Comparison of ENCODE assay signal across 19 cellular contexts in genomic region chr2:118714115-118714514, GRCh38.
DNase-seq lines count a peak whose midpoint lies in the region; ATAC-seq, FAIRE-seq and TF ChIP-seq lines count a peak whose summit lies in the region.
"Had no signal": no experiment of that assay in that cellular context is flagged by ENCODE, and none has a peak within 500 bp of the region (broad histone marks: within the 10 kb centered on the region; RNA-seq: fewer than 3 reads in every experiment).

No MANE protein-coding gene starts in this region.

- H3F3A ChIP-seq in GM23248 (ENCODE audit: insufficient read depth) = no peaks in the 10 kb centered on the region

- H4K20me1 ChIP-seq in GM12878 (ENCODE audit: control insufficient read depth, insufficient read depth) (no peaks in the 10 kb centered on the region), GM23248 (ENCODE audit: insufficient read depth) (no peaks in the 10 kb centered on the region)
- H4K20me1 ChIP-seq: BLaER1 had no signal

- RAD21 ChIA-PET in GM12878 (lab: Charles Lee; ENCODE audit: unreplicated experiment) = no interaction called here

- H3K36me3 ChIP-seq in H7 (replicated peaks; ENCODE audit: control insufficient read depth, insufficient read depth, low read length) = no peaks in the 10 kb centered on the region
- no peaks in the 10 kb centered on the region for H3K36me3 ChIP-seq in GM12878 (ENCODE audit: control insufficient read depth in 2 of 2, insufficient read depth in 2 of 2, low read length in 1 of 2)
- no peaks in the 10 kb centered on the region for H3K36me3 ChIP-seq in GM23248 (ENCODE audit: low read depth)
- H3K36me3 ChIP-seq: BLaER1 had no signal

- H3K27ac ChIP-seq in A549 (no peak overlapping the region), GM12878 (ENCODE audit: control insufficient read depth, insufficient read depth) (no peak overlapping the region), GM23248 (no peak overlapping the region)
- H3K27ac ChIP-seq: BLaER1, C4-2B had no signal

- H3K4me1 ChIP-seq in A549 = no peaks in the 10 kb centered on the region
- H3K4me1 ChIP-seq in GM12878 (ENCODE audit: control insufficient read depth, insufficient read depth, low read length) = no peaks in the 10 kb centered on the region
- no peaks in the 10 kb centered on the region for H3K4me1 ChIP-seq in GM23248 (ENCODE audit: insufficient read depth)
- H3K4me1 ChIP-seq: BLaER1, Caco-2 had no signal

- CTCF ChIA-PET in A549 (lab: Yijun Ruan, JAX) (no interaction called here), GM12878 (lab: Yijun Ruan, JAX) (no interaction called here)

- no peak overlapping the region for H3K9ac ChIP-seq in GM12878 (ENCODE audit: control insufficient read depth, insufficient read depth, low read length)
- H3K9ac ChIP-seq in GM23248 = no peak overlapping the region
- H3K9ac ChIP-seq: BLaER1 had no signal

- TF ChIP-seq RAD21 in A549 (conservative IDR thresholded peaks at IDR 0.05 in 1 of 2, IDR thresholded peaks at IDR 0.05 in 1 of 2) (no peak), GM12878 (IDR thresholded peaks at IDR 0.05; ENCODE audit: insufficient read depth, low read depth, low read length) (no peak)

- FAIRE-seq in A549 (lab: Jason Lieb, UNC) (no peak), GM12878 (lab: Jason Lieb, UNC) (no peak)
- FAIRE-seq: G401.6, GM19239, H54 had no signal

- no peaks in the 10 kb centered on the region for H3K9me3 ChIP-seq in A549
- no peaks in the 10 kb centered on the region for H3K9me3 ChIP-seq in GM12878 (replicated peaks; ENCODE audit: control insufficient read depth, insufficient read depth, low read length)
- no peaks in the 10 kb centered on the region for H3K9me3 ChIP-seq in GM23248 (ENCODE audit: low read depth)
- H3K9me3 ChIP-seq: BLaER1, Caco-2 had no signal

- intact Hi-C loops in GM12878 (cut with micrococcal nuclease; ENCODE audit: unreplicated experiment) = no loop called here

- TF ChIP-seq POLR2A in A549 (IDR thresholded peaks at IDR 0.05; ENCODE audit: low read length) = no peak
- TF ChIP-seq POLR2A in GM12878 (IDR thresholded peaks at IDR 0.05; ENCODE audit: low read depth, low read length) = no peak
- no peak for TF ChIP-seq POLR2A in erythroblast (IDR thresholded peaks at IDR 0.05; ENCODE audit: low read length)

- in situ Hi-C loops in GM12878 (cut with MboI) (no loop called here), ACHN (cut with HindIII; ENCODE audit: low pct_ligation_motif_present, low pct_unique_long_range_greater_than_20kb, low sequenced_read_pairs) (no loop called here), GM23248 (cut with MboI) (no loop called here)

- ATAC-seq in A549 (no peak), GM12878 (no peak)
- ATAC-seq: CD8-positive, alpha-beta T cell had no signal

- WGBS in A549 (ENCODE audit: missing lambda C conversion rate) = 27% methylated on average over 5 of the region's 5 CpGs
- WGBS in GM12878 (ENCODE audit: insufficient coverage, insufficient replicate concordance, low lambda C conversion rate, missing lambda C conversion rate) = 17% methylated on average over 5 of the region's 5 CpGs
- WGBS in GM23248 (ENCODE audit: low coverage in 1 of 2, low lambda C conversion rate in 2 of 2, missing lambda C conversion rate in 2 of 2), 2 experiments = 69 to 70% methylated on average over 5 of the region's 5 CpGs

- SMC1A ChIA-PET in GM12878 (lab: Charles Lee; ENCODE audit: uncharacterized antibody, unreplicated experiment) = no interaction called here

- DNase-seq in A549 (ENCODE audit: low read depth in 1 of 2, low spot score in 1 of 2) (no peak), H7 (peak; percentile 52), GM12878 (ENCODE audit: low read depth, low spot score) (no peak), ACHN (no peak), erythroblast (lab: John Stamatoyannopoulos, UW) (no peak), GM23248 (no peak)
- DNase-seq: 8988T; Caco-2; CD4-positive, CD25-positive, alpha-beta regulatory T cell; CD8-positive, alpha-beta T cell; DMS153; DND-41; GOT3; HCEC 1CT had no signal

- TF ChIP-seq EP300 in A549 (IDR thresholded peaks at IDR 0.05) (no peak), GM12878 (IDR thresholded peaks at IDR 0.05; ENCODE audit: borderline replicate concordance in 1 of 2, control insufficient read depth in 1 of 2, low read depth in 2 of 2, low read length in 2 of 2) (no peak)

- BruUV-seq in GM12878 (replicated peaks; lab: Mats Ljungman, UMichigan) = no TSS peak

- H3K27me3 ChIP-seq in H7 (ENCODE audit: control insufficient read depth, insufficient read depth, low read length) (no peaks in the 10 kb centered on the region), GM12878 (replicated peaks in 1 of 2; ENCODE audit: control insufficient read depth in 2 of 2, insufficient read depth in 2 of 2, low read length in 1 of 2) (no peaks in the 10 kb centered on the region), GM23248 (replicated peaks; ENCODE audit: insufficient read depth) (no peaks in the 10 kb centered on the region)
- H3K27me3 ChIP-seq: BLaER1 had no signal

- H3K79me2 ChIP-seq in GM12878 (ENCODE audit: control insufficient read depth, insufficient read depth, low read length) (no peaks in the 10 kb centered on the region), GM23248 (ENCODE audit: insufficient read depth) (no peaks in the 10 kb centered on the region)

- POLR2A ChIA-PET in A549 (lab: Yijun Ruan, JAX) = no interaction called here
- POLR2A ChIA-PET in GM12878 (lab: Charles Lee) = no interaction called here

- H2AFZ ChIP-seq in GM12878 (ENCODE audit: control insufficient read depth, low read depth, low read length) = no peak overlapping the region
- H2AFZ ChIP-seq in GM23248 = no peak overlapping the region

- H3K4me3 ChIP-seq in A549 (no peak overlapping the region), H7 (ENCODE audit: insufficient read depth, low read depth, low read length) (no peak overlapping the region), GM12878 (no peak overlapping the region), GM23248 (no peak overlapping the region)
- H3K4me3 ChIP-seq: BLaER1 had no signal

- TF ChIP-seq CTCF in A549 (IDR thresholded peaks at IDR 0.05) (no peak), GM12878 (IDR thresholded peaks at IDR 0.05 in 2 of 3, conservative IDR thresholded peaks at IDR 0.05 in 1 of 3; ENCODE audit: control insufficient read depth in 2 of 3, extremely low read depth in 1 of 3, insufficient read depth in 1 of 3, low read depth in 3 of 3, low read length in 3 of 3) (no peak)

- H3K9me2 ChIP-seq in GM23248 (ENCODE audit: insufficient read depth) = no peaks in the 10 kb centered on the region

- no peak overlapping the region for H3K4me2 ChIP-seq in A549
- H3K4me2 ChIP-seq in GM12878 (ENCODE audit: control insufficient read depth, insufficient read depth) = no peak overlapping the region
- H3K4me2 ChIP-seq in GM23248 (ENCODE audit: unreplicated experiment) = no peak overlapping the region
- H3K4me2 ChIP-seq: BLaER1 had no signal

TF ChIP-seq in A549, 52 proteins besides CTCF, POLR2A, EP300 and RAD21:
- TF ChIP-seq, protein P1, sequence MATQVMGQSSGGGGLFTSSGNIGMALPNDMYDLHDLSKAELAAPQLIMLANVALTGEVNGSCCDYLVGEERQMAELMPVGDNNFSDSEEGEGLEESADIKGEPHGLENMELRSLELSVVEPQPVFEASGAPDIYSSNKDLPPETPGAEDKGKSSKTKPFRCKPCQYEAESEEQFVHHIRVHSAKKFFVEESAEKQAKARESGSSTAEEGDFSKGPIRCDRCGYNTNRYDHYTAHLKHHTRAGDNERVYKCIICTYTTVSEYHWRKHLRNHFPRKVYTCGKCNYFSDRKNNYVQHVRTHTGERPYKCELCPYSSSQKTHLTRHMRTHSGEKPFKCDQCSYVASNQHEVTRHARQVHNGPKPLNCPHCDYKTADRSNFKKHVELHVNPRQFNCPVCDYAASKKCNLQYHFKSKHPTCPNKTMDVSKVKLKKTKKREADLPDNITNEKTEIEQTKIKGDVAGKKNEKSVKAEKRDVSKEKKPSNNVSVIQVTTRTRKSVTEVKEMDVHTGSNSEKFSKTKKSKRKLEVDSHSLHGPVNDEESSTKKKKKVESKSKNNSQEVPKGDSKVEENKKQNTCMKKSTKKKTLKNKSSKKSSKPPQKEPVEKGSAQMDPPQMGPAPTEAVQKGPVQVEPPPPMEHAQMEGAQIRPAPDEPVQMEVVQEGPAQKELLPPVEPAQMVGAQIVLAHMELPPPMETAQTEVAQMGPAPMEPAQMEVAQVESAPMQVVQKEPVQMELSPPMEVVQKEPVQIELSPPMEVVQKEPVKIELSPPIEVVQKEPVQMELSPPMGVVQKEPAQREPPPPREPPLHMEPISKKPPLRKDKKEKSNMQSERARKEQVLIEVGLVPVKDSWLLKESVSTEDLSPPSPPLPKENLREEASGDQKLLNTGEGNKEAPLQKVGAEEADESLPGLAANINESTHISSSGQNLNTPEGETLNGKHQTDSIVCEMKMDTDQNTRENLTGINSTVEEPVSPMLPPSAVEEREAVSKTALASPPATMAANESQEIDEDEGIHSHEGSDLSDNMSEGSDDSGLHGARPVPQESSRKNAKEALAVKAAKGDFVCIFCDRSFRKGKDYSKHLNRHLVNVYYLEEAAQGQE (IDR thresholded peaks at IDR 0.05) = peak; percentile 70; the same call in 1 of the 2 replicates
- TF ChIP-seq CHD2 (IDR thresholded peaks at IDR 0.05; ENCODE audit: low read length, partially characterized antibody) = no peak

TF ChIP-seq in GM12878, 131 proteins besides CTCF, POLR2A, EP300 and RAD21 (continues in another document):
- TF ChIP-seq TBL1XR1 (IDR thresholded peaks at IDR 0.05; ENCODE audit: low read depth, low read length) = no peak
- TF ChIP-seq, protein P1 (IDR thresholded peaks at IDR 0.05; ENCODE audit: low read depth, low read length) = peak; percentile 50; the same call in 1 of the 2 replicates
